25 cellular contexts compared by ENCODE assay signal in genomic region chr10:101656915-101657314, GRCh38.
"Had no signal": no experiment of that assay in that cellular context is flagged by ENCODE, and none has a peak within 500 bp of the region (broad histone marks: within the 10 kb centered on the region; RNA-seq: fewer than 3 reads in every experiment).

No MANE protein-coding gene starts in this region.

- H3K9me3 Mint-ChIP-seq: naive thymus-derived CD8-positive, alpha-beta T cell; nephron; neural crest cell; stimulated activated naive CD8-positive, alpha-beta T cell treated with anti-CD3 and anti-CD28 coated beads, Interleukin-15, Interleukin-2, amounts not matched to agents 100 ng/mL and 50 ng/mL, for 24 hours had no signal

- H3K4me1 ChIP-seq: lower lobe of right lung, pancreas, prostate gland, right lobe of liver, suprapubic skin, tibial artery, upper lobe of right lung had no signal

- H3K27ac Mint-ChIP-seq: nephron; stimulated activated naive CD8-positive, alpha-beta T cell treated with anti-CD3 and anti-CD28 coated beads, Interleukin-15, Interleukin-2, amounts not matched to agents 100 ng/mL and 50 ng/mL, for 24 hours had no signal

- H3K27me3 Mint-ChIP-seq: naive thymus-derived CD8-positive, alpha-beta T cell; stimulated activated naive CD8-positive, alpha-beta T cell treated with anti-CD3 and anti-CD28 coated beads, Interleukin-15, Interleukin-2, amounts not matched to agents 100 ng/mL and 50 ng/mL, for 24 hours had no signal

- H3K9me3 ChIP-seq: lower lobe of right lung, pancreas, prostate gland, right lobe of liver, suprapubic skin, thoracic aorta, tibial artery, upper lobe of right lung had no signal

- H3K27me3 ChIP-seq: pancreas, right lobe of liver, suprapubic skin, tibial artery, upper lobe of right lung had no signal

- H3K4me1 Mint-ChIP-seq: nephron had no signal

- H3K36me3 ChIP-seq: prostate gland had no signal

- H3K4me3 Mint-ChIP-seq: nephron; neural crest cell; stimulated activated naive CD8-positive, alpha-beta T cell treated with anti-CD3 and anti-CD28 coated beads, Interleukin-15, Interleukin-2, amounts not matched to agents 100 ng/mL and 50 ng/mL, for 24 hours had no signal

- DNase-seq: hippocampal formation; kidney; lower lobe of right lung; mammary epithelial cell; mesenchymal stem cell; naive thymus-derived CD8-positive, alpha-beta T cell; nucleus accumbens; pancreas; posterior cingulate gyrus; retina; right lobe of liver; stimulated activated CD4-positive, alpha-beta T cell treated with anti-CD3 and anti-CD28 coated beads, Interleukin-12 subunit alpha, Interleukin-12 subunit beta, amount 100 ng/mL, for 4 hours; stimulated activated CD4-positive, alpha-beta T cell treated with anti-CD3 and anti-CD28 coated beads, Interleukin-15, amount 100 ng/mL, for 24 hours; stimulated activated CD4-positive, alpha-beta T cell treated with anti-CD3 and anti-CD28 coated beads, Interleukin-2, amount 100 ng/mL, for 24 hours; stimulated activated CD4-positive, alpha-beta T cell treated with anti-CD3 and anti-CD28 coated beads, Interleukin-4, amount 100 ng/mL, for 1 hour; stimulated activated naive CD4-positive, alpha-beta T cell; tibial artery; trophoblast cell; upper lobe of right lung had no signal

- H3K4me3 ChIP-seq: lower lobe of right lung, pancreas, prostate gland, right lobe of liver, suprapubic skin, thoracic aorta, tibial artery, upper lobe of right lung had no signal

- H3K27ac ChIP-seq: lower lobe of right lung, pancreas, prostate gland, right lobe of liver, suprapubic skin, thoracic aorta, tibial artery, upper lobe of right lung had no signal

- ATAC-seq: lower lobe of right lung; naive thymus-derived CD8-positive, alpha-beta T cell; pancreas; right lobe of liver; upper lobe of right lung had no signal
